1 cellular context compared by ENCODE assay signal in the genomic region with DNA sequence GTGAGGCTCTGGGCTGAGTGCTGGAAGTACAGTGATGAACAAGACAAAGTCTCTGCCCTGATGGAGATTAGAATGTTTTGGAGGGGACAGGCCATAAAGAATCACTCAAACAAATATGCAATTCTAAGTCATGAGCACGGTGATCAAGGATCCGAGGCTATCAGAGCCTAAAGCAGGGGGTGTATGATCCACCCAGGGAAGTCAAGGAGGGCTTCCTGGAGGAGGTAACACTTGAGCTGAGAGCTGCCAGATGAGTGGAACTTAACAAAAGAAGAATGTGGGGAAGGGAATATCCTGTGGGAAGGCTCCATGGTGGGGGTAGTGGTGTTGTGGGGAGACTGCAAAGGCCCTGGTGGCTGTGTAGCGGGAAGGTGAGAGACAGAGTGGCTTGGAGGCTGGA.
TF ChIP-seq lines count a peak whose summit lies in the region.

No MANE protein-coding gene starts in this region.

TF ChIP-seq in HepG2, 621 proteins besides CTCF, POLR2A, EP300 and RAD21:
- no peak for TF ChIP-seq ZMAT5 (CRISPR knock-in tag; IDR thresholded peaks at IDR 0.05; ENCODE audit: borderline replicate concordance, low read depth)
- TF ChIP-seq ZNF720 (CRISPR knock-in tag; IDR thresholded peaks at IDR 0.05): no peak
- TF ChIP-seq ZFP36 (IDR thresholded peaks at IDR 0.05; ENCODE audit: borderline replicate concordance, low read depth, low read length, partially characterized antibody): peak; percentile 53
TF ChIP-seq in HepG2: peak in this region for 1.
